In genomic region chr3:59750391-59750790, GRCh38 we compare ENCODE assay signal across 14 cellular contexts.
DNase-seq lines count a peak whose midpoint lies in the region; ATAC-seq and TF ChIP-seq lines count a peak whose summit lies in the region.
"Had no signal": no experiment of that assay in that cellular context is flagged by ENCODE, and none has a peak within 500 bp of the region (broad histone marks: within the 10 kb centered on the region; RNA-seq: fewer than 3 reads in every experiment).

No MANE protein-coding gene starts in this region.

- no peaks in the 10 kb centered on the region for H3K4me1 ChIP-seq in breast epithelium
- H3K4me1 ChIP-seq: BLaER1 had no signal

- H3K4me3 ChIP-seq in breast epithelium = no peak overlapping the region
- H3K4me3 ChIP-seq: BLaER1 had no signal

- DNase-seq in breast epithelium (ENCODE audit: low spot score in 2 of 2) (no peak), MCF 10A (ENCODE audit: unreplicated experiment) (no peak), MV-4-11 (lab: John Stamatoyannopoulos, UW) (peak; percentile 16), foreskin melanocyte (peak; percentile 44), 8988T (no peak)
- no peak for DNase-seq in activated naive CD8-positive, alpha-beta T cell treated with anti-CD3 and anti-CD28 coated beads, Interleukin-2, amount 50 U/mL, for 24 hours
- DNase-seq: AML-193; CD8-positive, alpha-beta memory T cell; DMS53; HCEC 1CT; HFFc6 had no signal

- TF ChIP-seq CTCF in breast epithelium (IDR thresholded peaks at IDR 0.05) = no peak
- no peak for TF ChIP-seq CTCF in MCF 10A (IDR thresholded peaks at IDR 0.05; ENCODE audit: unreplicated experiment)

- intact Hi-C loops in breast epithelium (cut with DNase I; ENCODE audit: low total_unique reads) = no loop called here
- intact Hi-C loops in MCF 10A (cut with micrococcal nuclease) = no loop called here

- no peak overlapping the region for H3K27ac Mint-ChIP-seq in MCF 10A (ENCODE audit: low read depth, unreplicated experiment)
- no peak overlapping the region for H3K27ac Mint-ChIP-seq in activated naive CD8-positive, alpha-beta T cell treated with anti-CD3 and anti-CD28 coated beads, Interleukin-2, amount 50 U/mL, for 24 hours
- H3K27ac Mint-ChIP-seq: CD8-positive, alpha-beta memory T cell; HFFc6; IgD-negative memory B cell had no signal

- H3K4me1 Mint-ChIP-seq in MCF 10A (ENCODE audit: insufficient read depth, unreplicated experiment) = no peaks in the 10 kb centered on the region
- H3K4me1 Mint-ChIP-seq in activated naive CD8-positive, alpha-beta T cell treated with anti-CD3 and anti-CD28 coated beads, Interleukin-2, amount 50 U/mL, for 24 hours = peaks cover 21% of the 10 kb centered on the region
- H3K4me1 Mint-ChIP-seq: IgD-negative memory B cell had no signal

- no peak for ATAC-seq in activated naive CD8-positive, alpha-beta T cell treated with anti-CD3 and anti-CD28 coated beads, Interleukin-2, amount 50 U/mL, for 24 hours
- no peak for ATAC-seq in HG03175 (IDR thresholded peaks at IDR 0.05; ENCODE audit: unreplicated experiment)

- H3K27ac ChIP-seq in breast epithelium = peak overlapping the region; percentile 48 to 52
- H3K27ac ChIP-seq: BLaER1 had no signal

- no peaks in the 10 kb centered on the region for H3K27me3 ChIP-seq in breast epithelium
- H3K27me3 ChIP-seq: BLaER1 had no signal

- no TSS peak for BruUV-seq in MCF 10A (replicated peaks; lab: Mats Ljungman, UMichigan)

- no peak for TF ChIP-seq POLR2A in breast epithelium (IDR thresholded peaks at IDR 0.05)

- POLR2A ChIA-PET in MCF 10A (lab: Yijun Ruan, JAX) = no interaction called here

- CTCF ChIA-PET in MCF 10A (lab: Yijun Ruan, JAX) = no interaction called here

- no peaks in the 10 kb centered on the region for H3K27me3 Mint-ChIP-seq in MCF 10A (ENCODE audit: insufficient read depth, unreplicated experiment)
- no peaks in the 10 kb centered on the region for H3K27me3 Mint-ChIP-seq in activated naive CD8-positive, alpha-beta T cell treated with anti-CD3 and anti-CD28 coated beads, Interleukin-2, amount 50 U/mL, for 24 hours
- H3K27me3 Mint-ChIP-seq: CD8-positive, alpha-beta memory T cell had no signal

- H3K36me3 Mint-ChIP-seq in MCF 10A (ENCODE audit: insufficient read depth, unreplicated experiment) = no peaks in the 10 kb centered on the region
- H3K36me3 Mint-ChIP-seq in activated naive CD8-positive, alpha-beta T cell treated with anti-CD3 and anti-CD28 coated beads, Interleukin-2, amount 50 U/mL, for 24 hours (ENCODE audit: low read depth) = peaks cover 9% of the 10 kb centered on the region
- H3K36me3 Mint-ChIP-seq: CD8-positive, alpha-beta memory T cell; IgD-negative memory B cell had no signal

- no peaks in the 10 kb centered on the region for H3K9me3 Mint-ChIP-seq in MCF 10A (ENCODE audit: unreplicated experiment)
- H3K9me3 Mint-ChIP-seq in activated naive CD8-positive, alpha-beta T cell treated with anti-CD3 and anti-CD28 coated beads, Interleukin-2, amount 50 U/mL, for 24 hours = peaks cover 12% of the 10 kb centered on the region
- H3K9me3 Mint-ChIP-seq: HFFc6, IgD-negative memory B cell had no signal

- H3K9me3 ChIP-seq in breast epithelium = no peaks in the 10 kb centered on the region
- H3K9me3 ChIP-seq: BLaER1 had no signal

- no peak overlapping the region for H3K4me3 Mint-ChIP-seq in MCF 10A (ENCODE audit: unreplicated experiment)
- no peak overlapping the region for H3K4me3 Mint-ChIP-seq in activated naive CD8-positive, alpha-beta T cell treated with anti-CD3 and anti-CD28 coated beads, Interleukin-2, amount 50 U/mL, for 24 hours
- H3K4me3 Mint-ChIP-seq: CD8-positive, alpha-beta memory T cell; HFFc6; IgD-negative memory B cell had no signal

- H3K36me3 ChIP-seq in breast epithelium = no peaks in the 10 kb centered on the region
- H3K36me3 ChIP-seq: BLaER1 had no signal

Comparison
In these comparisons a context has a peak if more than half of its experiments do, and no peak if none do; other contexts are left out.
1. DNase-seq: peak in MV-4-11 (single experiment) and foreskin melanocyte (single experiment); none in breast epithelium (0 of 2), MCF 10A (single experiment), 8988T (single experiment) and activated naive CD8-positive, alpha-beta T cell treated with anti-CD3 and anti-CD28 coated beads, Interleukin-2, amount 50 U/mL, for 24 hours (single experiment).